Comparison of ENCODE assay signal across 2 cellular contexts in genomic region chr19:2992333-2992732, GRCh38. TPM values are rescaled to one million over a fixed set of nuclear protein-coding genes. Genes with fewer than 3 reads are reported as not detected.
"Had no signal": no experiment of that assay in that cellular context is flagged by ENCODE, and none has a peak within 500 bp of the region (broad histone marks: within the 10 kb centered on the region; RNA-seq: fewer than 3 reads in every experiment).

No MANE protein-coding gene starts in this region.

RNA-seq across cellular contexts. Expression of gene TLE6, which starts 15.0 kb away (rescaled TPM):
- total RNA-seq: ascending aorta, bronchial epithelial cell had no signal
